28 cellular contexts compared by ENCODE assay signal in the genomic region with DNA sequence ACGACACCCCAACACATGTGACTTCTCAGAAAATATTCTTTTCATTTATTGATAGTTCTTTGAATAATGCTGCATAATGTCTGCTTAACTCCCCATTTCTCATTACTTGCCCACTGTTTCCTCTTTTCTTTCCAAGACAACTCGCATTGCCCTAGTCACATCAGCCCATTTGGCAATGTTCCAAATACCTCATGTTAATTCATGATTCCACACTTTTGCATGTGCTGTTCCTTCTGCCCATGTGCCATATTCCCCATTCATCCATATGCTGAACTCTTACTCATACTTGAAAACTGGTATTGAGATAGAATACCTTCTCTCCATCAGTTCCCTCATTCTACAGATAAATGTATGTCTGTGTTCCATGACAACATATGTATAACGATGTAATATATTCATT.
"Had no signal": no experiment of that assay in that cellular context is flagged by ENCODE, and none has a peak within 500 bp of the region (broad histone marks: within the 10 kb centered on the region; RNA-seq: fewer than 3 reads in every experiment).

No MANE protein-coding gene starts in this region.

- H3K36me3 ChIP-seq: neural progenitor cell, ovary, spleen, suprapubic skin, tibial artery, transverse colon, upper lobe of right lung, uterus had no signal

- H3K4me3 ChIP-seq: neural progenitor cell, ovary, psoas muscle, skin epidermis, smooth muscle cell, spleen, suprapubic skin, testis, tibial artery, transverse colon, upper lobe of right lung, uterus had no signal

- DNase-seq: natural killer cell; occipital lobe; ovary; posterior cingulate gyrus; psoas muscle; right cardiac atrium; spleen; stimulated activated CD4-positive, alpha-beta T cell treated with anti-CD3 and anti-CD28 coated beads, Interleukin-12 subunit alpha, Interleukin-12 subunit beta, amount 100 ng/mL, for 4 hours; stimulated activated CD4-positive, alpha-beta T cell treated with anti-CD3 and anti-CD28 coated beads, Interleukin-1b, Interleukin-23, amount 100 ng/mL, for 48 hours; stimulated activated CD4-positive, alpha-beta T cell treated with anti-CD3 and anti-CD28 coated beads, Interleukin-4, amount 100 ng/mL, for 1 hour; stimulated activated CD4-positive, alpha-beta T cell treated with anti-CD3 and anti-CD28 coated beads, Interleukin-4, amount 100 ng/mL, for 4 hours; stimulated activated CD8-positive, alpha-beta memory T cell treated with anti-CD3 and anti-CD28 coated beads, Interleukin-4, amount 100 ng/mL, for 48 hours; stimulated activated naive CD4-positive, alpha-beta T cell; stimulated activated naive CD8-positive, alpha-beta T cell treated with anti-CD3 and anti-CD28 coated beads, Interleukin-15, amount 100 ng/mL, for 72 hours; stimulated activated naive CD8-positive, alpha-beta T cell treated with anti-CD3 and anti-CD28 coated beads, Interleukin-15, Interleukin-2, amounts not matched to agents 100 U/mL and 50 U/mL, for 24 hours; substantia nigra; testis; tibial artery; transverse colon; upper lobe of right lung; uterus had no signal

- H3K79me2 ChIP-seq: parathyroid adenoma had no signal

- H3K27me3 ChIP-seq: neural progenitor cell, ovary, spleen, suprapubic skin, testis, tibial artery, transverse colon, upper lobe of right lung, uterus had no signal

- H3K9me3 ChIP-seq: ovary, psoas muscle, spleen, suprapubic skin, testis, tibial artery, transverse colon, upper lobe of right lung, uterus had no signal

- H2AFZ ChIP-seq: neural progenitor cell, parathyroid adenoma had no signal

- H3K9ac ChIP-seq: neural progenitor cell, parathyroid adenoma had no signal

- H3K4me2 ChIP-seq: neural progenitor cell, smooth muscle cell had no signal

- H3K27ac ChIP-seq: neural progenitor cell, ovary, parathyroid adenoma, psoas muscle, skin epidermis, spleen, suprapubic skin, testis, tibial artery, transverse colon, upper lobe of right lung, uterus had no signal

- ATAC-seq: natural killer cell; psoas muscle; right cardiac atrium; sciatic nerve; stimulated activated memory B cell treated with anti-CD40 and anti-IgM and Interleukin-4, amounts not matched to agents 10 μg/mL and 1 μg/mL and 100 μg/mL, for 72 hours; stimulated activated naive CD8-positive, alpha-beta T cell treated with anti-CD3 and anti-CD28 coated beads, Interleukin-15, amount 100 ng/mL, for 72 hours; stimulated activated naive CD8-positive, alpha-beta T cell treated with anti-CD3 and anti-CD28 coated beads, Interleukin-15, Interleukin-2, amounts not matched to agents 100 U/mL and 50 U/mL, for 24 hours; upper lobe of right lung had no signal

- H3K4me1 ChIP-seq: neural progenitor cell, parathyroid adenoma, psoas muscle, suprapubic skin, testis, tibial artery, transverse colon, upper lobe of right lung, uterus had no signal
